In genomic region chr17:50909765-50910661, GRCh38 we compare ENCODE assay signal across 8 cellular contexts. TPM values are rescaled to one million over a fixed set of nuclear protein-coding genes. Genes with fewer than 3 reads are reported as not detected.
DNase-seq lines count a peak whose midpoint lies in the region; ATAC-seq and TF ChIP-seq lines count a peak whose summit lies in the region.

No MANE protein-coding gene starts in this region.

- peak overlapping the region; percentile 98 for H2AK5ac ChIP-seq in neuronal stem cell (ENCODE audit: low read depth, low read length)

- H3K4me1 ChIP-seq in neuronal stem cell (ENCODE audit: control insufficient read depth in 2 of 2, insufficient read depth in 1 of 2, low read depth in 1 of 2, low read length in 2 of 2) (peaks cover 17 to 26% of the 10 kb centered on the region in 2 donors), thyroid gland (peaks cover 43 to 56% of the 10 kb centered on the region in 2 donors)

- TF ChIP-seq CTCF in thyroid gland (IDR thresholded peaks at IDR 0.05), result no peak

- H4K91ac ChIP-seq in neuronal stem cell (ENCODE audit: low read depth, low read length, poor library complexity), result peak overlapping the region; percentile 11

- no peak overlapping the region for H3K4ac ChIP-seq in neuronal stem cell (ENCODE audit: low read length)

- no peak overlapping the region for H3K4me2 ChIP-seq in neuronal stem cell (ENCODE audit: insufficient read depth, low read length, poor library complexity, severe bottlenecking)

- WGBS in neuronal stem cell (ENCODE audit: extremely low coverage in 2 of 2, insufficient read length in 2 of 2, insufficient replicate concordance in 1 of 2), 2 donors, result no CpG with 5 or more reads among the region's 17 CpGs
- 81 to 83% methylated on average over 16 to 17 of the region's 17 CpGs for WGBS in thyroid gland, 2 donors

- intact Hi-C loops in thyroid gland (cut with DNase I), result no loop called here

- no peak overlapping the region for H2BK12ac ChIP-seq in neuronal stem cell (ENCODE audit: low read length)

- H2BK15ac ChIP-seq in neuronal stem cell (ENCODE audit: low read length), result peak overlapping the region; percentile 79

- H3K4me3 ChIP-seq in neuronal stem cell (ENCODE audit: low read length in 2 of 2) (peak overlapping the region in 1 of 2 donors; percentile 7), thyroid gland (replicated peaks in 1 of 3) (no peak overlapping the region)

- no peak overlapping the region for H3K27ac ChIP-seq in neuronal stem cell (replicated peaks; ENCODE audit: low read length)
- H3K27ac ChIP-seq in thyroid gland, result peak overlapping the region; percentile 88 to 91 (median 90)

- peak; percentile 79 for DNase-seq in T-helper 22 cell (ENCODE audit: low read depth)
- DNase-seq in activated naive CD4-positive, alpha-beta T cell treated with anti-CD3 and anti-CD28 coated beads, Interleukin-2, amount 50 U/mL, for 16 hours, result peak; percentile 58
- no peak for DNase-seq in neuronal stem cell (ENCODE audit: low spot score)
- DNase-seq in thyroid gland, result no peak
- no peak for DNase-seq in NCI-H69 (lab: John Stamatoyannopoulos, UW)
- DNase-seq in germinal center (ENCODE audit: low spot score), result no peak
- no peak for DNase-seq in NCI-H526 treated with DMSO at 0.1 percent for 48 hours (lab: John Stamatoyannopoulos, UW)

- H3K79me1 ChIP-seq in neuronal stem cell (ENCODE audit: low read depth, low read length), result no peaks in the 10 kb centered on the region

- TF ChIP-seq POLR2A in thyroid gland (IDR thresholded peaks at IDR 0.05), result no peak

- H2BK5ac ChIP-seq in neuronal stem cell (ENCODE audit: low read length), result peak overlapping the region; percentile 19

- H4K8ac ChIP-seq in neuronal stem cell (ENCODE audit: low read depth, low read length), result peak overlapping the region; percentile 93

- no peak; the same call in 2 of the 3 replicates for ATAC-seq in SK-N-SH treated with all-trans-retinoic acid at 6 μM for 48 hours

- peak overlapping the region; percentile 61 for H3K18ac ChIP-seq in neuronal stem cell (ENCODE audit: low read length)

- no peak overlapping the region for H3K23ac ChIP-seq in neuronal stem cell (ENCODE audit: low read depth, low read length, poor library complexity)

- peak overlapping the region; percentile 32 for H3K9ac ChIP-seq in neuronal stem cell (ENCODE audit: low read depth, low read length, poor library complexity)

- H3K27me3 ChIP-seq in neuronal stem cell (ENCODE audit: control insufficient read depth in 3 of 3, insufficient read depth in 3 of 3, low read depth in 1 of 3, low read length in 3 of 3) (peaks cover 0 to 2% (median 0%) of the 10 kb centered on the region in 3 experiments), thyroid gland (no peaks in the 10 kb centered on the region)

- no peak overlapping the region for H2AFZ ChIP-seq in neuronal stem cell (ENCODE audit: low read length)

- H3K36me3 ChIP-seq in neuronal stem cell (replicated peaks in 1 of 2; ENCODE audit: control insufficient read depth in 2 of 2, insufficient read depth in 2 of 2, low read length in 2 of 2) (no peaks in the 10 kb centered on the region), thyroid gland (no peaks in the 10 kb centered on the region)

- peak overlapping the region; percentile 56 for H2BK120ac ChIP-seq in neuronal stem cell (ENCODE audit: low read depth, low read length)

- peaks cover 0 to 4% of the 10 kb centered on the region in 2 donors for H3K9me3 ChIP-seq in neuronal stem cell (replicated peaks in 1 of 2; ENCODE audit: control insufficient read depth in 2 of 2, insufficient read depth in 1 of 2, low read depth in 1 of 2, low read length in 2 of 2)
- no peaks in the 10 kb centered on the region for H3K9me3 ChIP-seq in thyroid gland

- no peak overlapping the region for H3K14ac ChIP-seq in neuronal stem cell (ENCODE audit: low read length)

TF ChIP-seq in SK-N-SH treated with all-trans-retinoic acid at 6 μM for 48 hours, 23 proteins besides CTCF, POLR2A, EP300 and RAD21:
- TF ChIP-seq ZC3H10 (CRISPR knock-in tag; IDR thresholded peaks at IDR 0.05), result no peak
- no peak for TF ChIP-seq ZFP3 (CRISPR knock-in tag; IDR thresholded peaks at IDR 0.05)
- TF ChIP-seq ARNTL (CRISPR knock-in tag; IDR thresholded peaks at IDR 0.05; ENCODE audit: borderline replicate concordance, low read depth), result no peak
- TF ChIP-seq CSRNP3 (CRISPR knock-in tag; IDR thresholded peaks at IDR 0.05), result no peak
- TF ChIP-seq TSHZ2 (CRISPR knock-in tag; IDR thresholded peaks at IDR 0.05), result no peak
- TF ChIP-seq OSR1 (CRISPR knock-in tag; IDR thresholded peaks at IDR 0.05), result no peak
- TF ChIP-seq ZNF8 (CRISPR knock-in tag; IDR thresholded peaks at IDR 0.05), result no peak
- TF ChIP-seq SNAI2 (CRISPR knock-in tag; IDR thresholded peaks at IDR 0.05), result no peak
- no peak for TF ChIP-seq PPARA (CRISPR knock-in tag; IDR thresholded peaks at IDR 0.05; ENCODE audit: borderline replicate concordance)
- no peak for TF ChIP-seq ZNF565 (CRISPR knock-in tag; conservative IDR thresholded peaks at IDR 0.05; ENCODE audit: low read depth)

RNA-seq across cellular contexts. Expression of gene TOB1, which starts 43.9 kb away (rescaled TPM):
- 44.9 TPM for polyA plus RNA-seq in neuronal stem cell (2013, experiment 1 of 2)
- polyA plus RNA-seq in neuronal stem cell (2013, experiment 2 of 2), result 45.0 TPM
- 10 to 100 TPM; 28.1 to 46.4 (median 31.1) TPM for total RNA-seq in thyroid gland

Comparison
In these comparisons a context has a peak if more than half of its experiments do, and no peak if none do; other contexts are left out.
1. DNase-seq: peak in T-helper 22 cell (single experiment) and activated naive CD4-positive, alpha-beta T cell treated with anti-CD3 and anti-CD28 coated beads, Interleukin-2, amount 50 U/mL, for 16 hours (single experiment); none in neuronal stem cell (single experiment), thyroid gland (0 of 2), NCI-H69 (single experiment), germinal center (single experiment) and NCI-H526 treated with DMSO at 0.1 percent for 48 hours (single experiment).